17 cellular contexts compared by ENCODE assay signal in genomic region chr5:100566382-100567141, GRCh38. TPM values are rescaled to one million over a fixed set of nuclear protein-coding genes. Genes with fewer than 3 reads are reported as not detected.
DNase-seq lines count a peak whose midpoint lies in the region; ATAC-seq and TF ChIP-seq lines count a peak whose summit lies in the region.
"Had no signal": no experiment of that assay in that cellular context is flagged by ENCODE, and none has a peak within 500 bp of the region (broad histone marks: within the 10 kb centered on the region; RNA-seq: fewer than 3 reads in every experiment).

No MANE protein-coding gene starts in this region.

- H3K4me1 ChIP-seq in CD8-positive, alpha-beta T cell (ENCODE audit: insufficient read depth, low read length) = no peaks in the 10 kb centered on the region

- intact Hi-C loops in activated CD8-positive, alpha-beta T cell treated with anti-CD3 and anti-CD28 coated beads for 36 hours (cut with micrococcal nuclease) = no loop called here
- intact Hi-C loops in CD8-positive, alpha-beta T cell (cut with DNase I, micrococcal nuclease) = no loop called here

- no peaks in the 10 kb centered on the region for H3K9me3 ChIP-seq in CD8-positive, alpha-beta T cell (ENCODE audit: low read length)
- H3K9me3 ChIP-seq in T-helper 17 cell (ENCODE audit: control insufficient read depth, low read length, poor library complexity, severe bottlenecking) = no peaks in the 10 kb centered on the region

- no peaks in the 10 kb centered on the region for H3K27me3 ChIP-seq in CD8-positive, alpha-beta T cell (ENCODE audit: insufficient read depth, low read length)

- no peak overlapping the region for H3K27ac Mint-ChIP-seq in activated CD8-positive, alpha-beta T cell treated with anti-CD3 and anti-CD28 coated beads for 36 hours
- no peak overlapping the region for H3K27ac Mint-ChIP-seq in activated CD8-positive, alpha-beta T cell treated with anti-CD3 and anti-CD28 coated beads, Interleukin-2, amount 10 ng/mL, durations not matched to agents 7 days and 5 days
- H3K27ac Mint-ChIP-seq in CD8-positive, alpha-beta T cell = peak overlapping the region; percentile 5
- peak overlapping the region; percentile 96 for H3K27ac Mint-ChIP-seq in T-helper 17 cell
- H3K27ac Mint-ChIP-seq in stimulated activated effector memory CD8-positive, alpha-beta T cell treated with anti-CD3 and anti-CD28 coated beads, Interleukin-12 subunit alpha, Interleukin-12 subunit beta, amount 100 ng/mL, for 72 hours = peak overlapping the region; percentile 2
- no peak overlapping the region for H3K27ac Mint-ChIP-seq in chondrocyte (ENCODE audit: unreplicated experiment)
- H3K27ac Mint-ChIP-seq: IgD-negative memory B cell had no signal

- H3K4me3 ChIP-seq in CD8-positive, alpha-beta T cell (ENCODE audit: low read depth, low read length) = no peak overlapping the region
- H3K4me3 ChIP-seq: PC-9, SK-N-MC had no signal

- peak overlapping the region; percentile 16 for H3K4me3 Mint-ChIP-seq in activated CD8-positive, alpha-beta T cell treated with anti-CD3 and anti-CD28 coated beads for 36 hours
- no peak overlapping the region for H3K4me3 Mint-ChIP-seq in activated CD8-positive, alpha-beta T cell treated with anti-CD3 and anti-CD28 coated beads, Interleukin-2, amount 10 ng/mL, durations not matched to agents 7 days and 5 days
- H3K4me3 Mint-ChIP-seq in CD8-positive, alpha-beta T cell = peak overlapping the region; percentile 64
- H3K4me3 Mint-ChIP-seq in T-helper 17 cell (peak overlapping the region; percentile 92), chondrocyte (ENCODE audit: unreplicated experiment) (no peak overlapping the region)
- peak overlapping the region; percentile 36 for H3K4me3 Mint-ChIP-seq in stimulated activated effector memory CD8-positive, alpha-beta T cell treated with anti-CD3 and anti-CD28 coated beads, Interleukin-12 subunit alpha, Interleukin-12 subunit beta, amount 100 ng/mL, for 72 hours

- H3K27me3 Mint-ChIP-seq in activated CD8-positive, alpha-beta T cell treated with anti-CD3 and anti-CD28 coated beads for 36 hours = no peaks in the 10 kb centered on the region
- H3K27me3 Mint-ChIP-seq in activated CD8-positive, alpha-beta T cell treated with anti-CD3 and anti-CD28 coated beads, Interleukin-2, amount 10 ng/mL, durations not matched to agents 7 days and 5 days (ENCODE audit: low read depth) = no peaks in the 10 kb centered on the region
- H3K27me3 Mint-ChIP-seq in CD8-positive, alpha-beta T cell (ENCODE audit: low read depth) = no peaks in the 10 kb centered on the region
- H3K27me3 Mint-ChIP-seq in T-helper 17 cell = no peaks in the 10 kb centered on the region
- H3K27me3 Mint-ChIP-seq in chondrocyte (ENCODE audit: low read depth) = no peaks in the 10 kb centered on the region
- H3K27me3 Mint-ChIP-seq: IgD-negative memory B cell had no signal

- H3K36me3 ChIP-seq in CD8-positive, alpha-beta T cell (ENCODE audit: insufficient read depth, low read length) = peaks cover 6% of the 10 kb centered on the region

- H3K27ac ChIP-seq in CD8-positive, alpha-beta T cell (ENCODE audit: low read depth, low read length) = no peak overlapping the region
- H3K27ac ChIP-seq: PC-9, SK-N-MC had no signal

- no peak for ATAC-seq in activated CD8-positive, alpha-beta T cell treated with anti-CD3 and anti-CD28 coated beads for 36 hours
- ATAC-seq in activated CD8-positive, alpha-beta T cell treated with anti-CD3 and anti-CD28 coated beads, Interleukin-2, amount 10 ng/mL, durations not matched to agents 7 days and 5 days = no peak
- no peak for ATAC-seq in CD8-positive, alpha-beta T cell
- ATAC-seq in T-helper 17 cell = peak; percentile 28
- peak; percentile 88 for ATAC-seq in stimulated activated effector memory CD8-positive, alpha-beta T cell treated with anti-CD3 and anti-CD28 coated beads, Interleukin-12 subunit alpha, Interleukin-12 subunit beta, amount 100 ng/mL, for 72 hours
- no peak for ATAC-seq in HG03354 (IDR thresholded peaks at IDR 0.05; ENCODE audit: poor library complexity, severe bottlenecking, unreplicated experiment)
- no peak for ATAC-seq in HG03095 (IDR thresholded peaks at IDR 0.05; ENCODE audit: unreplicated experiment)

- TF ChIP-seq CTCF in activated CD8-positive, alpha-beta T cell treated with anti-CD3 and anti-CD28 coated beads for 36 hours (IDR thresholded peaks at IDR 0.05) = no peak
- TF ChIP-seq CTCF in CD8-positive, alpha-beta T cell (IDR thresholded peaks at IDR 0.05) = no peak
- TF ChIP-seq CTCF in chondrocyte (IDR thresholded peaks at IDR 0.05) = no peak

- peaks cover 20% of the 10 kb centered on the region for H3K36me3 Mint-ChIP-seq in activated CD8-positive, alpha-beta T cell treated with anti-CD3 and anti-CD28 coated beads for 36 hours (ENCODE audit: low read depth)
- H3K36me3 Mint-ChIP-seq in activated CD8-positive, alpha-beta T cell treated with anti-CD3 and anti-CD28 coated beads, Interleukin-2, amount 10 ng/mL, durations not matched to agents 7 days and 5 days (ENCODE audit: low read depth) = peaks cover 2% of the 10 kb centered on the region
- peaks cover 46% of the 10 kb centered on the region for H3K36me3 Mint-ChIP-seq in CD8-positive, alpha-beta T cell
- peaks cover 9% of the 10 kb centered on the region for H3K36me3 Mint-ChIP-seq in T-helper 17 cell (ENCODE audit: low read depth)
- H3K36me3 Mint-ChIP-seq in stimulated activated effector memory CD8-positive, alpha-beta T cell treated with anti-CD3 and anti-CD28 coated beads, Interleukin-12 subunit alpha, Interleukin-12 subunit beta, amount 100 ng/mL, for 72 hours = no peaks in the 10 kb centered on the region
- peaks cover 10% of the 10 kb centered on the region for H3K36me3 Mint-ChIP-seq in chondrocyte (ENCODE audit: low read depth)

- H3K4me1 Mint-ChIP-seq in activated CD8-positive, alpha-beta T cell treated with anti-CD3 and anti-CD28 coated beads for 36 hours (ENCODE audit: low read depth) = peaks cover 9% of the 10 kb centered on the region
- H3K4me1 Mint-ChIP-seq in activated CD8-positive, alpha-beta T cell treated with anti-CD3 and anti-CD28 coated beads, Interleukin-2, amount 10 ng/mL, durations not matched to agents 7 days and 5 days (ENCODE audit: low read depth) = no peaks in the 10 kb centered on the region
- peaks cover 21% of the 10 kb centered on the region for H3K4me1 Mint-ChIP-seq in CD8-positive, alpha-beta T cell (ENCODE audit: low read depth)
- H3K4me1 Mint-ChIP-seq in T-helper 17 cell (peaks cover 18% of the 10 kb centered on the region), chondrocyte (ENCODE audit: low read depth) (peaks cover 11% of the 10 kb centered on the region)
- peaks cover 15% of the 10 kb centered on the region for H3K4me1 Mint-ChIP-seq in stimulated activated effector memory CD8-positive, alpha-beta T cell treated with anti-CD3 and anti-CD28 coated beads, Interleukin-12 subunit alpha, Interleukin-12 subunit beta, amount 100 ng/mL, for 72 hours

- DNase-seq in activated CD8-positive, alpha-beta T cell treated with anti-CD3 and anti-CD28 coated beads for 36 hours = no peak
- DNase-seq in activated CD8-positive, alpha-beta T cell treated with anti-CD3 and anti-CD28 coated beads, Interleukin-2, amount 10 ng/mL, durations not matched to agents 7 days and 5 days = no peak
- DNase-seq in CD8-positive, alpha-beta T cell = no peak
- DNase-seq in T-helper 17 cell (no peak), chondrocyte (ENCODE audit: low spot score) (no peak)
- DNase-seq in stimulated activated effector memory CD8-positive, alpha-beta T cell treated with anti-CD3 and anti-CD28 coated beads, Interleukin-12 subunit alpha, Interleukin-12 subunit beta, amount 100 ng/mL, for 72 hours (ENCODE audit: low spot score in 2 of 2) = no peak
- DNase-seq: C1 segment of cervical spinal cord, DND-41, GDM1, NCI-H187 treated with DMSO at 0.1 percent for 48 hours, NCI-H446 treated with DMSO at 0.1 percent for 48 hours, NCI-H748 treated with DMSO at 0.1 percent for 48 hours, PC-9 had no signal

- POLR2A ChIA-PET in activated CD8-positive, alpha-beta T cell treated with anti-CD3 and anti-CD28 coated beads for 36 hours (lab: Charles Lee) = interaction anchor here (0.7 to 0.9 kb wide), 2 partner anchors 48 to 385 kb away, joined by 3 read pairs; no protein-coding TSS in a partner anchor
- POLR2A ChIA-PET in activated CD8-positive, alpha-beta T cell treated with anti-CD3 and anti-CD28 coated beads, Interleukin-2, amount 10 ng/mL, durations not matched to agents 7 days and 5 days (lab: Charles Lee) = no interaction called here
- POLR2A ChIA-PET in CD8-positive, alpha-beta T cell (lab: Charles Lee) = no interaction called here

- no peaks in the 10 kb centered on the region for H3K9me3 Mint-ChIP-seq in activated CD8-positive, alpha-beta T cell treated with anti-CD3 and anti-CD28 coated beads for 36 hours
- H3K9me3 Mint-ChIP-seq in activated CD8-positive, alpha-beta T cell treated with anti-CD3 and anti-CD28 coated beads, Interleukin-2, amount 10 ng/mL, durations not matched to agents 7 days and 5 days (ENCODE audit: insufficient read depth) = no peaks in the 10 kb centered on the region
- H3K9me3 Mint-ChIP-seq in CD8-positive, alpha-beta T cell = no peaks in the 10 kb centered on the region
- peaks cover 2% of the 10 kb centered on the region for H3K9me3 Mint-ChIP-seq in stimulated activated effector memory CD8-positive, alpha-beta T cell treated with anti-CD3 and anti-CD28 coated beads, Interleukin-12 subunit alpha, Interleukin-12 subunit beta, amount 100 ng/mL, for 72 hours
- H3K9me3 Mint-ChIP-seq in chondrocyte (ENCODE audit: low read depth) = no peaks in the 10 kb centered on the region
- H3K9me3 Mint-ChIP-seq: IgD-negative memory B cell had no signal

- CTCF ChIA-PET in activated CD8-positive, alpha-beta T cell treated with anti-CD3 and anti-CD28 coated beads for 36 hours (lab: Charles Lee) = no interaction called here
- CTCF ChIA-PET in activated CD8-positive, alpha-beta T cell treated with anti-CD3 and anti-CD28 coated beads, Interleukin-2, amount 10 ng/mL, durations not matched to agents 7 days and 5 days (lab: Charles Lee) = no interaction called here
- CTCF ChIA-PET in CD8-positive, alpha-beta T cell (lab: Charles Lee) = no interaction called here

RNA-seq across cellular contexts. Expression of gene FAM174A, which starts 31.4 kb away (rescaled TPM):
- total RNA-seq in activated CD8-positive, alpha-beta T cell treated with anti-CD3 and anti-CD28 coated beads for 36 hours = 1 to 10 TPM; 5.9 to 6.6 TPM
- total RNA-seq in activated CD8-positive, alpha-beta T cell treated with anti-CD3 and anti-CD28 coated beads, Interleukin-2, amount 10 ng/mL, durations not matched to agents 7 days and 5 days = 1 to 10 TPM; 2.7 to 4.4 TPM
- 1 to 10 TPM; 4.9 to 6.5 TPM for total RNA-seq in CD8-positive, alpha-beta T cell
- total RNA-seq in T-helper 17 cell (10 to 100 TPM in 1 of 2 donors, 1 to 10 TPM in 1; 8.7 to 10.5 TPM), chondrocyte (20.2 to 22.0 TPM (median 20.2 TPM) in 3 replicates)

Comparison
In these comparisons a context has a peak if more than half of its experiments do, and no peak if none do; other contexts are left out.
1. H3K4me3 Mint-ChIP-seq: peak in activated CD8-positive, alpha-beta T cell treated with anti-CD3 and anti-CD28 coated beads for 36 hours (single experiment), CD8-positive, alpha-beta T cell (single experiment), T-helper 17 cell (single experiment) and stimulated activated effector memory CD8-positive, alpha-beta T cell treated with anti-CD3 and anti-CD28 coated beads, Interleukin-12 subunit alpha, Interleukin-12 subunit beta, amount 100 ng/mL, for 72 hours (single experiment); none in activated CD8-positive, alpha-beta T cell treated with anti-CD3 and anti-CD28 coated beads, Interleukin-2, amount 10 ng/mL, durations not matched to agents 7 days and 5 days (single experiment) and chondrocyte (single experiment).
2. ATAC-seq: peak in T-helper 17 cell (single experiment) and stimulated activated effector memory CD8-positive, alpha-beta T cell treated with anti-CD3 and anti-CD28 coated beads, Interleukin-12 subunit alpha, Interleukin-12 subunit beta, amount 100 ng/mL, for 72 hours (single experiment); none in activated CD8-positive, alpha-beta T cell treated with anti-CD3 and anti-CD28 coated beads for 36 hours (single experiment), activated CD8-positive, alpha-beta T cell treated with anti-CD3 and anti-CD28 coated beads, Interleukin-2, amount 10 ng/mL, durations not matched to agents 7 days and 5 days (single experiment), CD8-positive, alpha-beta T cell (single experiment), HG03354 (single experiment) and HG03095 (single experiment).
3. H3K27ac Mint-ChIP-seq: peak in CD8-positive, alpha-beta T cell (single experiment), T-helper 17 cell (single experiment) and stimulated activated effector memory CD8-positive, alpha-beta T cell treated with anti-CD3 and anti-CD28 coated beads, Interleukin-12 subunit alpha, Interleukin-12 subunit beta, amount 100 ng/mL, for 72 hours (single experiment); none in activated CD8-positive, alpha-beta T cell treated with anti-CD3 and anti-CD28 coated beads for 36 hours (single experiment), activated CD8-positive, alpha-beta T cell treated with anti-CD3 and anti-CD28 coated beads, Interleukin-2, amount 10 ng/mL, durations not matched to agents 7 days and 5 days (single experiment) and chondrocyte (single experiment).